23 cellular contexts compared by ENCODE assay signal in the genomic region with DNA sequence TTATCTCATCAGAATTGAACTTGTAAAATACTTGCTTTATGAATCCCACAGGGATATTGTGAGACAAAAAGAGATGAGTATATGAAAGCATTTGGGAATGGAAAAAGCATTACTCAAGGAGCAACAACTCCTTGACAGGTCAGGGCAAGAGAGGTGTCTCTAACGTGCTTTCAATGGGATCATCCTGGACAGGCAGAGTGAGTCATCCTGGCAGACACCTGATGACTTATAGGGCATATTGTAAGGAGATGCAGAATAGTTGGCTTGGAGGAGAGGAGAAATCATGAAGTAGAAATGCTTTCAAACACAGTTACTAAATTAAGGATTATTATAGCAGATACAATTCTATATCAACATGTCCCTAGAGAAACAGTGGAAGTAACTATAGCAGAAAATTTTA.
DNase-seq lines count a peak whose midpoint lies in the region; ATAC-seq and TF ChIP-seq lines count a peak whose summit lies in the region.
"Had no signal": no experiment of that assay in that cellular context is flagged by ENCODE, and none has a peak within 500 bp of the region (broad histone marks: within the 10 kb centered on the region; RNA-seq: fewer than 3 reads in every experiment).

No MANE protein-coding gene starts in this region.

- H3K36me3 ChIP-seq in ACC112 (ENCODE audit: insufficient read depth, low read length): no peaks in the 10 kb centered on the region
- H3K36me3 ChIP-seq: esophagus squamous epithelium, thoracic aorta had no signal

- POLR2A ChIA-PET in activated CD4-positive, alpha-beta T cell treated with anti-CD3 and anti-CD28 coated beads for 36 hours (lab: Charles Lee): no interaction called here

- no peaks in the 10 kb centered on the region for H3K4me1 Mint-ChIP-seq in activated T-cell treated with anti-CD3 and anti-CD28 coated beads, Interleukin-2, amount 50 U/mL, for 72 hours (ENCODE audit: low read depth)
- no peaks in the 10 kb centered on the region for H3K4me1 Mint-ChIP-seq in activated CD4-positive, alpha-beta T cell treated with anti-CD3 and anti-CD28 coated beads for 36 hours
- no peaks in the 10 kb centered on the region for H3K4me1 Mint-ChIP-seq in nephron progenitor cell
- H3K4me1 Mint-ChIP-seq: central memory CD8-positive, alpha-beta T cell; GM23338; memory B cell; naive thymus-derived CD8-positive, alpha-beta T cell had no signal

- no peak overlapping the region for H3K4me3 ChIP-seq in ACC112 (ENCODE audit: low read depth, low read length)
- H3K4me3 ChIP-seq: esophagus squamous epithelium, GM23338, psoas muscle, thoracic aorta had no signal

- H3K4me1 ChIP-seq in ACC112 (ENCODE audit: control insufficient read depth, insufficient read depth, low read length, unreplicated experiment): peaks cover 30% of the 10 kb centered on the region
- H3K4me1 ChIP-seq: psoas muscle had no signal

- no peaks in the 10 kb centered on the region for H3K9me3 Mint-ChIP-seq in activated T-cell treated with anti-CD3 and anti-CD28 coated beads, Interleukin-2, amount 50 U/mL, for 72 hours
- no peaks in the 10 kb centered on the region for H3K9me3 Mint-ChIP-seq in activated CD4-positive, alpha-beta T cell treated with anti-CD3 and anti-CD28 coated beads for 36 hours (ENCODE audit: low read depth)
- no peaks in the 10 kb centered on the region for H3K9me3 Mint-ChIP-seq in nephron progenitor cell
- H3K9me3 Mint-ChIP-seq: activated T-helper 2 cell treated with anti-CD3 and anti-CD28 coated beads, Interferon-gamma antibody, Interleukin-2, Interleukin-4, amounts not matched to agents 10 μg/mL and 5 μg/mL and 100 μg/mL, durations not matched to agents 14 hours and 24 hours and 36 hours; CD4-positive, alpha-beta T cell; central memory CD8-positive, alpha-beta T cell; GM23338; naive thymus-derived CD8-positive, alpha-beta T cell had no signal

- no peak for TF ChIP-seq CTCF in nephron progenitor cell (IDR thresholded peaks at IDR 0.05)

- H3K79me2 ChIP-seq in ACC112 (ENCODE audit: control insufficient read depth, insufficient read depth, low read length, unreplicated experiment): no peaks in the 10 kb centered on the region

- no peak for ATAC-seq in activated T-cell treated with anti-CD3 and anti-CD28 coated beads, Interleukin-2, amount 50 U/mL, for 72 hours (replicated peaks in 1 of 2)
- no peak for ATAC-seq in activated CD4-positive, alpha-beta T cell treated with anti-CD3 and anti-CD28 coated beads for 36 hours
- ATAC-seq: GM23338; naive thymus-derived CD8-positive, alpha-beta T cell had no signal

- H3K27me3 ChIP-seq in ACC112 (ENCODE audit: insufficient read depth, low read length): no peaks in the 10 kb centered on the region
- H3K27me3 ChIP-seq: esophagus squamous epithelium had no signal

- H3K27ac ChIP-seq in ACC112 (ENCODE audit: low read depth, low read length): peak overlapping the region; percentile 71
- H3K27ac ChIP-seq: esophagus squamous epithelium, psoas muscle, thoracic aorta had no signal

- H3K27ac Mint-ChIP-seq in activated T-cell treated with anti-CD3 and anti-CD28 coated beads, Interleukin-2, amount 50 U/mL, for 72 hours: no peak overlapping the region
- no peak overlapping the region for H3K27ac Mint-ChIP-seq in activated CD4-positive, alpha-beta T cell treated with anti-CD3 and anti-CD28 coated beads for 36 hours
- no peak overlapping the region for H3K27ac Mint-ChIP-seq in nephron progenitor cell
- H3K27ac Mint-ChIP-seq: activated T-helper 2 cell treated with anti-CD3 and anti-CD28 coated beads, Interferon-gamma antibody, Interleukin-2, Interleukin-4, amounts not matched to agents 10 μg/mL and 5 μg/mL and 100 μg/mL, durations not matched to agents 14 hours and 24 hours and 36 hours; CD4-positive, alpha-beta T cell; GM23338; memory B cell; naive thymus-derived CD8-positive, alpha-beta T cell had no signal

- H3K36me3 Mint-ChIP-seq in activated T-cell treated with anti-CD3 and anti-CD28 coated beads, Interleukin-2, amount 50 U/mL, for 72 hours (ENCODE audit: insufficient read depth in 2 of 2): no peaks in the 10 kb centered on the region
- H3K36me3 Mint-ChIP-seq in activated CD4-positive, alpha-beta T cell treated with anti-CD3 and anti-CD28 coated beads for 36 hours (ENCODE audit: low read depth): no peaks in the 10 kb centered on the region
- H3K36me3 Mint-ChIP-seq in nephron progenitor cell (ENCODE audit: low read depth): peaks cover 34% of the 10 kb centered on the region
- H3K36me3 Mint-ChIP-seq: memory B cell; naive thymus-derived CD8-positive, alpha-beta T cell had no signal

- intact Hi-C loops in activated CD4-positive, alpha-beta T cell treated with anti-CD3 and anti-CD28 coated beads for 36 hours (cut with DNase I, micrococcal nuclease): no loop called here

- H3K27me3 Mint-ChIP-seq in activated T-cell treated with anti-CD3 and anti-CD28 coated beads, Interleukin-2, amount 50 U/mL, for 72 hours (ENCODE audit: low read depth): peaks cover 14% of the 10 kb centered on the region
- peaks cover 11% of the 10 kb centered on the region for H3K27me3 Mint-ChIP-seq in activated CD4-positive, alpha-beta T cell treated with anti-CD3 and anti-CD28 coated beads for 36 hours
- no peaks in the 10 kb centered on the region for H3K27me3 Mint-ChIP-seq in nephron progenitor cell (ENCODE audit: low read depth, poor library complexity)

- CTCF ChIA-PET in activated CD4-positive, alpha-beta T cell treated with anti-CD3 and anti-CD28 coated beads for 36 hours (lab: Charles Lee): no interaction called here

- DNase-seq in HPDE6-E6E7 (ENCODE audit: extremely low spot score) (peak; percentile 84), SW480 (ENCODE audit: low spot score) (peak; percentile 18), kidney glomerular epithelial cell (lab: John Stamatoyannopoulos, UW) (peak; percentile 67), nephron progenitor cell (no peak), NCI-H1417 treated with DMSO at 0.1 percent for 48 hours (lab: John Stamatoyannopoulos, UW) (no peak)
- DNase-seq in activated T-cell treated with anti-CD3 and anti-CD28 coated beads, Interleukin-2, amount 50 U/mL, for 72 hours: no peak
- no peak for DNase-seq in activated CD4-positive, alpha-beta T cell treated with anti-CD3 and anti-CD28 coated beads for 36 hours
- DNase-seq: activated CD4-positive, CD25-positive, alpha-beta regulatory T cell treated with anti-CD3 and anti-CD28 coated beads, Interleukin-2, amount 50 U/mL, for 72 hours; CD4-positive, alpha-beta T cell; DMS153; esophagus squamous epithelium; naive thymus-derived CD8-positive, alpha-beta T cell; NCI-H1092 treated with DMSO at 0.1 percent for 48 hours; NCI-H2081 treated with DMSO at 0.1 percent for 48 hours; NCI-H524 treated with DMSO at 0.1 percent for 48 hours; psoas muscle; T1000 had no signal

- H2AFZ ChIP-seq in ACC112 (ENCODE audit: low read length, unreplicated experiment): no peak overlapping the region
- H2AFZ ChIP-seq: GM23338 had no signal

- no peak overlapping the region for H3K4me3 Mint-ChIP-seq in activated T-cell treated with anti-CD3 and anti-CD28 coated beads, Interleukin-2, amount 50 U/mL, for 72 hours
- H3K4me3 Mint-ChIP-seq in activated CD4-positive, alpha-beta T cell treated with anti-CD3 and anti-CD28 coated beads for 36 hours: no peak overlapping the region
- H3K4me3 Mint-ChIP-seq in nephron progenitor cell: no peak overlapping the region
- H3K4me3 Mint-ChIP-seq: CD4-positive, alpha-beta T cell; central memory CD8-positive, alpha-beta T cell; GM23338; memory B cell; naive thymus-derived CD8-positive, alpha-beta T cell had no signal

Comparison
In these comparisons a context has a peak if more than half of its experiments do, and no peak if none do; other contexts are left out.
1. DNase-seq: peak in HPDE6-E6E7 (single experiment), SW480 (single experiment) and kidney glomerular epithelial cell (single experiment); none in activated T-cell treated with anti-CD3 and anti-CD28 coated beads, Interleukin-2, amount 50 U/mL, for 72 hours (0 of 2), activated CD4-positive, alpha-beta T cell treated with anti-CD3 and anti-CD28 coated beads for 36 hours (single experiment), nephron progenitor cell (single experiment) and NCI-H1417 treated with DMSO at 0.1 percent for 48 hours (single experiment).